ENCODE assay signal across 8 cellular contexts in the genomic region with DNA sequence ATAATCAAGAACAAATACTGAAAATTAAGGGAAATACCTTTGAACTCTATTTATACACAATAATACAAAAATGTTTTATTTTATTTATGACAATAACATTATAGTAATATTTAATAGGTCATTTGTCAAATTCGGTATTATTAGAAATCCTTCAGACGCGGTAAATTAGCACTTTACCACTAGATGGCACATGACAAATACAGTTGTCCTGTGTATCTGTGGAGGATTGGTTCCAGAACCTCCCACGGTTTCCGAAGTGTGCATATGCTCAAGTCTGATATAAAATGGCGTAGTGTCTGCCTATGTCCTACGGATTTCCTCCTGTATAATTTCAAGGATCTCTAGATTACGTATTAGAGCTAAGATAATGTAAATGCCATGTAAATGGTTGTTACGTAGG. TPM values are rescaled to one million over a fixed set of nuclear protein-coding genes. Genes with fewer than 3 reads are reported as not detected.
A peak's percentile ranks its signal among the peaks of the same experiment; 100 is the strongest.
DNase-seq lines count a peak whose midpoint lies in the region; ATAC-seq and TF ChIP-seq lines count a peak whose summit lies in the region.

No MANE protein-coding gene starts in this region.

- H3K36me3 Mint-ChIP-seq in stimulated activated effector memory CD8-positive, alpha-beta T cell treated with anti-CD3 and anti-CD28 coated beads, Interleukin-12 subunit alpha, Interleukin-12 subunit beta, amount 100 ng/mL, for 72 hours: no peaks in the 10 kb centered on the region

- H3K27ac Mint-ChIP-seq in stimulated activated effector memory CD8-positive, alpha-beta T cell treated with anti-CD3 and anti-CD28 coated beads, Interleukin-12 subunit alpha, Interleukin-12 subunit beta, amount 100 ng/mL, for 72 hours: no peak overlapping the region

- H3K9me3 ChIP-seq in lower lobe of right lung: no peaks in the 10 kb centered on the region

- intact Hi-C loops in lower lobe of right lung (cut with DNase I): no loop called here

- H3K27me3 ChIP-seq in lower lobe of right lung (ENCODE audit: low read depth): no peaks in the 10 kb centered on the region

- no peak overlapping the region for H3K4me3 Mint-ChIP-seq in stimulated activated effector memory CD8-positive, alpha-beta T cell treated with anti-CD3 and anti-CD28 coated beads, Interleukin-12 subunit alpha, Interleukin-12 subunit beta, amount 100 ng/mL, for 72 hours

- no peaks in the 10 kb centered on the region for H3K4me1 ChIP-seq in lower lobe of right lung

- TF ChIP-seq CTCF in VCaP (conservative IDR thresholded peaks at IDR 0.05): peak; percentile 76
- TF ChIP-seq CTCF in lower lobe of right lung (IDR thresholded peaks at IDR 0.05): peak; percentile 24

- no peaks in the 10 kb centered on the region for H3K4me1 Mint-ChIP-seq in stimulated activated effector memory CD8-positive, alpha-beta T cell treated with anti-CD3 and anti-CD28 coated beads, Interleukin-12 subunit alpha, Interleukin-12 subunit beta, amount 100 ng/mL, for 72 hours

- peak in 1 of 2 donors; percentile 45 for ATAC-seq in lower lobe of right lung
- ATAC-seq in stimulated activated effector memory CD8-positive, alpha-beta T cell treated with anti-CD3 and anti-CD28 coated beads, Interleukin-12 subunit alpha, Interleukin-12 subunit beta, amount 100 ng/mL, for 72 hours: no peak

- H3K27ac ChIP-seq in VCaP (no peak overlapping the region), lower lobe of right lung (no peak overlapping the region)

- peaks cover 4% of the 10 kb centered on the region for H3K9me3 Mint-ChIP-seq in stimulated activated effector memory CD8-positive, alpha-beta T cell treated with anti-CD3 and anti-CD28 coated beads, Interleukin-12 subunit alpha, Interleukin-12 subunit beta, amount 100 ng/mL, for 72 hours

- CTCF ChIA-PET in HEK293T (lab: Yijun Ruan, JAX): interaction anchor here (0.6 to 0.9 kb wide), 2 partner anchors 28 to 200 kb away, joined by 3 read pairs; no protein-coding TSS in a partner anchor

- no peak overlapping the region for H3K4me3 ChIP-seq in lower lobe of right lung

- POLR2A ChIA-PET in HEK293T (lab: Yijun Ruan, JAX): no interaction called here

- DNase-seq in Daoy (ENCODE audit: low read depth): peak; percentile 8
- DNase-seq in HEK293T (ENCODE audit: extremely low spot score): peak; percentile 35
- no peak for DNase-seq in lower lobe of right lung
- DNase-seq in stimulated activated effector memory CD8-positive, alpha-beta T cell treated with anti-CD3 and anti-CD28 coated beads, Interleukin-12 subunit alpha, Interleukin-12 subunit beta, amount 100 ng/mL, for 72 hours (ENCODE audit: low spot score in 2 of 2): no peak
- no peak for DNase-seq in activated T-cell treated with anti-CD3 and anti-CD28 coated beads, Interleukin-2, amount 50 U/mL, for 48 hours
- DNase-seq in NOMO-1 treated with dmso at 0.1 percent for 144 hours (lab: John Stamatoyannopoulos, UW; ENCODE audit: unreplicated experiment): no peak
- no peak for DNase-seq in T-helper 9 cell

- H3K36me3 ChIP-seq in lower lobe of right lung: no peaks in the 10 kb centered on the region

TF ChIP-seq in HEK293T, 16 proteins besides CTCF, POLR2A, EP300 and RAD21:
- 0 out of 2 replicates have a peak, but pooled peaks have one; percentile 23 for TF ChIP-seq L3MBTL2 (conservative IDR thresholded peaks at IDR 0.05)
- no peak for TF ChIP-seq NFRKB (IDR thresholded peaks at IDR 0.05)
- TF ChIP-seq TARDBP (IDR thresholded peaks at IDR 0.05): no peak
TF ChIP-seq in HEK293T: peak in this region for 1.

RNA-seq across cellular contexts. Expression of gene LINC00632, which starts 8.1 kb away (rescaled TPM):
- total RNA-seq in Daoy (2014; rRNA removed; shearing (Covaris generic)): 0.06 and 0.17 TPM in 2 replicates
- total RNA-seq in lower lobe of right lung: 173 TPM

Comparison
In these comparisons a context has a peak if more than half of its experiments do, and no peak if none do; other contexts are left out.
1. DNase-seq: peak in Daoy (single experiment) and HEK293T (single experiment); none in lower lobe of right lung (single experiment), stimulated activated effector memory CD8-positive, alpha-beta T cell treated with anti-CD3 and anti-CD28 coated beads, Interleukin-12 subunit alpha, Interleukin-12 subunit beta, amount 100 ng/mL, for 72 hours (0 of 2), activated T-cell treated with anti-CD3 and anti-CD28 coated beads, Interleukin-2, amount 50 U/mL, for 48 hours (0 of 2), NOMO-1 treated with dmso at 0.1 percent for 144 hours (single experiment) and T-helper 9 cell (single experiment).
2. RNA of gene LINC00632, which starts 8.1 kb away (total RNA-seq): 173 TPM in lower lobe of right lung (single experiment); 0.06 to 0.17 TPM in Daoy; every median in the first group is over 100 times any median in the second.